In genomic region chr19:49442793-49443365, GRCh38 we compare ENCODE assay signal across 8 cellular contexts. TPM values are rescaled to one million over a fixed set of nuclear protein-coding genes. Genes with fewer than 3 reads are reported as not detected.
DNase-seq lines count a peak whose midpoint lies in the region; ATAC-seq and TF ChIP-seq lines count a peak whose summit lies in the region.

No MANE protein-coding gene starts in this region.

- peak overlapping the region; percentile 70 for H3K9ac ChIP-seq in HUES6 (ENCODE audit: low read length)

- H3K27me3 ChIP-seq in HUES6 (ENCODE audit: control insufficient read depth, insufficient read depth, low read length): peaks cover 44% of the 10 kb centered on the region
- H3K27me3 ChIP-seq in heart right ventricle: peaks cover 8 to 47% (median 43%) of the 10 kb centered on the region in 7 donors

- H3K4me3 ChIP-seq in HUES6 (ENCODE audit: low read depth, low read length) (peak overlapping the region; percentile 92), heart right ventricle (peak overlapping the region; percentile 60 to 93 (median 69))

- TF ChIP-seq CTCF in RWPE1 (conservative IDR thresholded peaks at IDR 0.05; ENCODE audit: low read depth): no peak
- no peak for TF ChIP-seq CTCF in heart right ventricle (IDR thresholded peaks at IDR 0.05)

- H3K27ac ChIP-seq in HUES6 (ENCODE audit: low read depth, low read length) (no peak overlapping the region; the same call in 1 of the 2 replicates), RWPE1 (peak overlapping the region; percentile 84), adipose tissue (ENCODE audit: low read depth, low read length) (peak overlapping the region; percentile 69), heart right ventricle (peak overlapping the region; percentile 55 to 92 (median 86))

- peaks cover 12% of the 10 kb centered on the region for H3K36me3 ChIP-seq in HUES6 (ENCODE audit: control insufficient read depth, insufficient read depth, low read length)
- peaks cover 0 to 20% (median 0%) of the 10 kb centered on the region in 9 donors for H3K36me3 ChIP-seq in heart right ventricle

- DNase-seq in CD1c-positive myeloid dendritic cell (ENCODE audit: extremely low spot score) (peak; percentile 76), RWPE1 (ENCODE audit: low spot score) (peak; percentile 86), heart right ventricle (peak; percentile 96 to 98), posterior vena cava (ENCODE audit: low spot score) (peak; percentile 98)

- intact Hi-C loops in heart right ventricle (cut with DNase I): loop anchor here (1.0 to 10.0 kb wide), 7 partner anchors 50 to 218 kb away; partner anchors contain the start of genes DKKL1 (in 1 of the 10) and TEAD2 (in 1 of the 10)
- intact Hi-C loops in posterior vena cava (cut with DNase I): loop anchor here in 1 of 2 donors (5.0 kb wide), 2 partner anchors 51 to 216 kb away; no protein-coding TSS in a partner anchor

- ATAC-seq in GM19351 (IDR thresholded peaks at IDR 0.05; ENCODE audit: unreplicated experiment) (peak; percentile 14), heart right ventricle (peak; percentile 79 to 87 (median 84)), GM21515 (IDR thresholded peaks at IDR 0.05; ENCODE audit: unreplicated experiment) (no peak)

- CTCF ChIA-PET in RWPE1 (lab: Yijun Ruan, JAX): interaction anchor here (0.6 to 1.7 kb wide), 9 partner anchors 16 to 961 kb away, joined by 3 to 9 read pairs (median 3); no protein-coding TSS in a partner anchor

- H3K9me3 ChIP-seq in HUES6 (ENCODE audit: control insufficient read depth, insufficient read depth, low read depth, low read length): no peaks in the 10 kb centered on the region
- H3K9me3 ChIP-seq in heart right ventricle: no peaks in the 10 kb centered on the region

- 0 to 2% (median 1%) methylated on average over 38 to 41 of the region's 41 CpGs for WGBS in adipose tissue, 3 donors
- 1% methylated on average over 39 to 41 of the region's 41 CpGs for WGBS in heart right ventricle, 2 donors

- peaks cover 17% of the 10 kb centered on the region for H3K4me1 ChIP-seq in HUES6 (ENCODE audit: control insufficient read depth, insufficient read depth, low read length)
- H3K4me1 ChIP-seq in heart right ventricle: peaks cover 0 to 23% (median 6%) of the 10 kb centered on the region in 9 donors

- POLR2A ChIA-PET in RWPE1 (lab: Yijun Ruan, JAX; ENCODE audit: low non-redundant PET): no interaction called here

RNA-seq across cellular contexts. Expression of gene SLC17A7, which starts 1.6 kb away (rescaled TPM):
- polyA plus RNA-seq in adipose tissue: 1 to 10 TPM in 2 of 3 donors, under 1 TPM in 1; 0.23 to 7.3 (median 1.5) TPM
- total RNA-seq in heart right ventricle: 1 to 10 TPM in 4 of 10 donors, under 1 TPM in 6; 0.17 to 2.3 (median 0.86) TPM
- 1 to 10 TPM in 1 of 2 donors, under 1 TPM in 1; 0.88 to 2.0 TPM for polyA plus RNA-seq in heart right ventricle
- 1 to 10 TPM; 1.5 to 2.8 TPM for total RNA-seq in posterior vena cava

RNA-seq across cellular contexts. Expression of gene PIH1D1, which starts 8.7 kb away (rescaled TPM):
- polyA plus RNA-seq in adipose tissue (10 to 100 TPM; 43.8 to 85.5 (median 50.3) TPM), heart right ventricle (10 to 100 TPM; 32.5 to 60.0 TPM)
- total RNA-seq in heart right ventricle (10 to 100 TPM; 15.7 to 42.1 (median 25.7) TPM), posterior vena cava (10 to 100 TPM; 34.4 to 36.6 TPM)

RNA-seq across cellular contexts. Expression of gene ALDH16A1, which starts 10.1 kb away (rescaled TPM):
- polyA plus RNA-seq in adipose tissue (10 to 100 TPM; 24.1 to 31.4 (median 29.5) TPM), heart right ventricle (10 to 100 TPM; 17.8 to 19.9 TPM)
- total RNA-seq in heart right ventricle (10 to 100 TPM in 3 of 10 donors, 1 to 10 TPM in 7; 4.4 to 14.9 (median 7.4) TPM), posterior vena cava (10 to 100 TPM; 17.3 to 24.2 TPM)

RNA-seq across cellular contexts. Expression of gene GFY, which starts 17.7 kb away (rescaled TPM):
- not detected for polyA plus RNA-seq in adipose tissue
- total RNA-seq in heart right ventricle: not detected
- under 1 TPM in 1 of 2 donors, not detected in 1; 0.13 TPM for polyA plus RNA-seq in heart right ventricle
- not detected for total RNA-seq in posterior vena cava

RNA-seq across cellular contexts. Expression of gene PTH2, which starts 19.6 kb away (rescaled TPM):
- polyA plus RNA-seq in adipose tissue (not detected), heart right ventricle (not detected)
- total RNA-seq in heart right ventricle (not detected), posterior vena cava (not detected)
